In the genomic region with DNA sequence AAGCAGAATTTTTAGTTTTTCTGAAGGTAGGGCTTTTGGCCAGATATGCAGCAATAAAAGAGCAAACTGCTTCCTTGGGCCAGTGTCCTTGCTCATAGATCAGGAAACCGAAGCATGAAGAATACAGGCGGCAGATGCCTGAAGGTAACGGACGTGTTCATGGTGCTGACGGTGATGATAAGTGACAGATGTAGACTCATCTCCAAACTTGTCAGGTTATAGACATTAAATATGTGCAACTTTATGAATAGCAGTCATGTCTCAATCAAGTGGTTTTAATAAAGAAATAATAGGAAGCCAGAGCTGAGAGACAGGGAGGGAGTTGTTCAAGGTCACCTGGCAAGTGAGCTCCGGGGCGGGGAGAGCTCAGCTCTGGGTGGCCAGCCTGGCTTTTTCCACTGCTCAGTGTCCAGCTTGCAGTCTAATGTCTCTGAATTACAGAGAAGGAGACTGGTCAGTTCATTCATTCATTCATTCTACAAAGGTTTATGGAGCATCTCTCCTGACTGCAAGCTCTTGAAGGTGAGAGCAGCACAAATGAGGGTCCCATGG, we compare ENCODE assay signal across 14 cellular contexts. TPM values are rescaled to one million over a fixed set of nuclear protein-coding genes. Genes with fewer than 3 reads are reported as not detected.
"Had no signal": no experiment of that assay in that cellular context is flagged by ENCODE, and none has a peak within 500 bp of the region (broad histone marks: within the 10 kb centered on the region; RNA-seq: fewer than 3 reads in every experiment).

No MANE protein-coding gene starts in this region.

- H3K9me3 ChIP-seq: lower lobe of right lung, neutrophil, prostate gland, upper lobe of left lung had no signal

- H3K36me3 ChIP-seq: lower lobe of right lung, neutrophil, prostate gland, upper lobe of left lung had no signal

- H3K4me1 ChIP-seq: prostate gland had no signal

- FAIRE-seq: islet of Langerhans, TTC549 had no signal

- H3K4me3 ChIP-seq: lower lobe of right lung, prostate gland, upper lobe of left lung had no signal

- DNase-seq: activated B cell treated with CpG ODN at 0.5 μM for 24 hours; activated CD4-positive, alpha-beta T cell treated with anti-CD3 and anti-CD28 coated beads, Interleukin-2, amount 10 ng/mL, durations not matched to agents 7 days and 5 days; activated CD8-positive, alpha-beta memory T cell treated with anti-CD3 and anti-CD28 coated beads for 24 hours; activated naive CD4-positive, alpha-beta T cell treated with anti-CD3 and anti-CD28 coated beads, Interleukin-2, amount 10 ng/mL, durations not matched to agents 7 days and 5 days; lower lobe of right lung; naive thymus-derived CD4-positive, alpha-beta T cell; SHP77 treated with DMSO at 0.1 percent for 48 hours; upper lobe of left lung had no signal

- H3K27ac ChIP-seq: lower lobe of right lung, neutrophil, prostate gland, upper lobe of left lung had no signal

- H3K27me3 ChIP-seq: upper lobe of left lung had no signal

- ATAC-seq: lower lobe of right lung; naive thymus-derived CD4-positive, alpha-beta T cell had no signal

RNA-seq across cellular contexts. Expression of a gene that starts 1.0 kb away (rescaled TPM):
- total RNA-seq: activated B cell treated with CpG ODN at 0.5 μM for 24 hours; activated CD4-positive, alpha-beta T cell treated with anti-CD3 and anti-CD28 coated beads, Interleukin-2, amount 10 ng/mL, durations not matched to agents 7 days and 5 days; naive thymus-derived CD4-positive, alpha-beta T cell had no signal
- polyA plus RNA-seq: naive thymus-derived CD4-positive, alpha-beta T cell had no signal

RNA-seq across cellular contexts. Expression of a gene that starts 21.0 kb away (rescaled TPM):
- total RNA-seq: activated B cell treated with CpG ODN at 0.5 μM for 24 hours; activated CD4-positive, alpha-beta T cell treated with anti-CD3 and anti-CD28 coated beads, Interleukin-2, amount 10 ng/mL, durations not matched to agents 7 days and 5 days; lower lobe of right lung; naive thymus-derived CD4-positive, alpha-beta T cell; skeletal muscle tissue had no signal
- polyA plus RNA-seq: esophagus; naive thymus-derived CD4-positive, alpha-beta T cell had no signal

RNA-seq across cellular contexts. Expression of a gene that starts 29.9 kb away (rescaled TPM):
- total RNA-seq: activated B cell treated with CpG ODN at 0.5 μM for 24 hours; activated CD4-positive, alpha-beta T cell treated with anti-CD3 and anti-CD28 coated beads, Interleukin-2, amount 10 ng/mL, durations not matched to agents 7 days and 5 days; naive thymus-derived CD4-positive, alpha-beta T cell; skeletal muscle tissue had no signal
- polyA plus RNA-seq: naive thymus-derived CD4-positive, alpha-beta T cell had no signal
